ENCODE assay signal across 8 cellular contexts in the genomic region with DNA sequence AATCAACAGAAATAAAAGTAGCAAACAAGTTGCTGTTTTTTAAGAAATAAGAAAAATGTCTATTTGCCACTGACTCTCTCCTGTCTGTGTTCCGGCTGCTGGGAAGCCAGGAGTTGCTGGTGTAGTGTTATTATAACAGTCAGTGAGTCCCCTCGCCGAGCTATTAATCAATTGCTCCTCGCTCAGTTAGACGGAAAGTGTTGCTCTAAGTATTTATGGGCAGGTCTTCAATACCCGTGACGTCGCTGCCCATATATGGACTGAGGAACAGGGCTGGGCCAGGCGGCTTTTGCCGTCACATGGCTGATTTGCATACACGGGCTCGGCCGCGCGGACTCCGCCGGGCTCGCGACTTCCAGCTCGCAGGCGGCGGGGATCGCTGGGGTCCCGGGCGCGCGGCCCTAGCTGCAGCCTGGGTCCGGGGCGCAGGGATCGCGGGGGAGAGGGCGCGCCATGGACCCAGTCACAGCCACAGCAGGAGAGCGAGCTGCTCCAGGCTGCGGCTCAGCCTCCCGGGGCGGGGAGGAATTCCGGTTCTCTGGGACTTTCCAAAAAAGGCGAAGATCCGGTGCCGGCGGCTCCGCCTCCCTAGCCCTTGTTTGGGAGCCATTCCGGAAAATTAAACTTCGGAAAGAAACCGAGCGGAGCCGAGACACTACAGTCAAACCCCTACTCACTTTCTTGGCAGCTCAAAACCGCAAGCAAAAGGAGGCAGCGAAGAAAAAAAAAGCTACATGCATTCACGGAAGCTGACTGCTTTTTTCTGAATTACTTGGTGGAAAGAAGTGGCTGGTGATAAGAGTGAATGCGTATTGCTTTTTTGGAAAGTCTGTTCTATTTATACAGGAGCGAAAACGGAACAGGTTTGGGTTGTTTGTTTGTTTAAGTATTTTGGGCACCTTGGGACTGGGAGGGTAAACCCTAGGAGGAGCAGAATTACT. TPM values are rescaled to one million over a fixed set of nuclear protein-coding genes. Genes with fewer than 3 reads are reported as not detected.
DNase-seq lines count a peak whose midpoint lies in the region; ATAC-seq and TF ChIP-seq lines count a peak whose summit lies in the region.

TSS of gene EGR2 (minus strand) at position 188 of the 941 bp plus-strand sequence. CDS start 337 bp downstream, outside the sequence.

- H3K4me1 ChIP-seq in heart right ventricle (peaks cover 2 to 49% (median 44%) of the 10 kb centered on the region in 9 donors), upper lobe of right lung (peaks cover 28% of the 10 kb centered on the region)

- TF ChIP-seq CTCF in GM12865 (IDR thresholded peaks at IDR 0.05; ENCODE audit: insufficient read depth, low read depth, low read length, missing control alignments): no peak
- peak in 1 of 9 donors; percentile 5 for TF ChIP-seq CTCF in heart right ventricle (IDR thresholded peaks at IDR 0.05)
- no peak for TF ChIP-seq CTCF in upper lobe of right lung (IDR thresholded peaks at IDR 0.05)

- H3K27me3 ChIP-seq in heart right ventricle (peaks cover 0 to 66% (median 47%) of the 10 kb centered on the region in 7 donors), upper lobe of right lung (peaks cover 29% of the 10 kb centered on the region)

- peak within 1 kb of the TSS; percentile 11 to 93 (median 82) for H3K27ac ChIP-seq in heart right ventricle
- peak within 1 kb of the TSS; percentile 86 for H3K27ac ChIP-seq in upper lobe of right lung

- peak within 1 kb of the TSS; percentile 71 for H3K4me3 ChIP-seq in GM12865 (ENCODE audit: low read depth, low read length)
- peak within 1 kb of the TSS; percentile 54 to 94 (median 74) for H3K4me3 ChIP-seq in heart right ventricle
- H3K4me3 ChIP-seq in upper lobe of right lung: peak within 1 kb of the TSS; percentile 88

- DNase-seq in GM12865 (ENCODE audit: low read depth) (peak; percentile 98), NCI-H1417 (lab: John Stamatoyannopoulos, UW) (peak; percentile 54 to 89 (median 87)), amniotic stem cell (lab: John Stamatoyannopoulos, UW) (peak; percentile 94), heart right ventricle (peak; percentile 89 to 94), posterior vena cava (ENCODE audit: low spot score) (peak; percentile 98), upper lobe of right lung (peak; percentile 97)

- intact Hi-C loops in T-helper 1 cell treated with Interleukin-12 subunit alpha and Interleukin-12 subunit beta and Interleukin-4 antibody, amounts not matched to agents 30 ng/mL and 1 ng/mL, for 36 hours (cut with micrococcal nuclease): loop anchor here (1.0 to 10.0 kb wide), 24 partner anchors 12 to 1062 kb away; partner anchors contain the start of genes ADO, ARID5B, NRBF2 and RTKN2
- intact Hi-C loops in heart right ventricle (cut with DNase I): loop anchor here in 9 of 10 donors (2.0 to 10.0 kb wide), 15 partner anchors 54 to 382 kb away; no protein-coding TSS in a partner anchor
- intact Hi-C loops in posterior vena cava (cut with DNase I): loop anchor here in 1 of 2 donors (10.0 kb wide), 3 partner anchors 222 to 372 kb away; no protein-coding TSS in a partner anchor
- intact Hi-C loops in upper lobe of right lung (cut with DNase I): loop anchor here (10.0 kb wide), 1 partner anchor 372 kb away; no protein-coding TSS in a partner anchor

- peaks cover 0 to 7% (median 0%) of the 10 kb centered on the region in 9 donors for H3K36me3 ChIP-seq in heart right ventricle
- no peaks in the 10 kb centered on the region for H3K36me3 ChIP-seq in upper lobe of right lung

- H3K9me3 ChIP-seq in heart right ventricle (no peaks in the 10 kb centered on the region), upper lobe of right lung (no peaks in the 10 kb centered on the region)

- WGBS in heart right ventricle, 2 donors: 0 to 1% methylated on average over 53 to 54 of the region's 54 CpGs

- peak; percentile 76 for ATAC-seq in HG02759 (IDR thresholded peaks at IDR 0.05; ENCODE audit: unreplicated experiment)
- peak; percentile 82 to 93 (median 87) for ATAC-seq in heart right ventricle
- peak; percentile 85 for ATAC-seq in upper lobe of right lung

RNA-seq across cellular contexts. Expression of gene EGR2, which starts in this region (rescaled TPM):
- 22.4 and 22.9 TPM in 2 replicates for total RNA-seq in T-helper 1 cell treated with Interleukin-12 subunit alpha and Interleukin-12 subunit beta and Interleukin-4 antibody, amounts not matched to agents 30 ng/mL and 1 ng/mL, for 36 hours
- total RNA-seq in heart right ventricle (10 to 100 TPM in 1 of 10 donors, 1 to 10 TPM in 7, under 1 TPM in 2; 0.49 to 19.3 (median 3.6) TPM), posterior vena cava (1 to 10 TPM; 3.0 to 4.0 TPM), upper lobe of right lung (41.4 TPM)
- 1 to 10 TPM in 1 of 2 donors, under 1 TPM in 1; 0.99 to 2.2 TPM for polyA plus RNA-seq in heart right ventricle

Comparison
In these comparisons a context has a peak if more than half of its experiments do, and no peak if none do; other contexts are left out.
1. Peak in every context shown above with its lines: DNase-seq, ATAC-seq, H3K4me3 ChIP-seq and H3K27ac ChIP-seq.